Comparison of ENCODE assay signal across 8 cellular contexts in the genomic region with DNA sequence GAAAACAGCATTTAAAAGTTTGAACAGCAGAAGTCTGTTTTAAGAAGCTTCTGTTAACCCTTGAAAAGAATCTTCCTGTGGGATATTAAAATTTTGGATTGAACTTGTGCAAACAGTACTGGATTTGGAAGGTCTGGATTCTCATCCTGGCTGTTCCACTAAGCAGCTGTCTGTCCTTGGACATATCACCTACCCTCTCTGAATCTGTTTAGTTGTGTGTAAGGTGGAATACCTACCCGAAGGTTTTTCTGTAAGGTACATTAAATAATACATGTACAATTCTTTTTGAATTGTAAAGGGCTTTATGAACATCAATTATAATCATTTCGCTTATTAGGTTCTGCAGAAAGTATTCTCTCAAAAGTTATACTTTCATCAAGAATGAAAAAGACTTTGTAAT. TPM values are rescaled to one million over a fixed set of nuclear protein-coding genes. Genes with fewer than 3 reads are reported as not detected.
DNase-seq lines count a peak whose midpoint lies in the region; ATAC-seq, FAIRE-seq and TF ChIP-seq lines count a peak whose summit lies in the region.

No MANE protein-coding gene starts in this region.

- ATAC-seq in GM18909 (IDR thresholded peaks at IDR 0.05; ENCODE audit: poor library complexity, unreplicated experiment) (no peak), HG03196 (IDR thresholded peaks at IDR 0.05; ENCODE audit: unreplicated experiment) (no peak)

- DNase-seq in GM19239 (ENCODE audit: insufficient read length, low spot score) (no peak), SK-N-MC (ENCODE audit: low read depth, low spot score) (no peak), fibroblast of lung (ENCODE audit: low read depth in 2 of 2) (no peak), skeletal muscle cell (ENCODE audit: low read depth) (no peak), islet precursor cell (no peak), occipital lobe (lab: John Stamatoyannopoulos, UW) (no peak)

- FAIRE-seq in GM19239 (lab: Jason Lieb, UNC): peak; percentile 88

- H3K9me3 ChIP-seq in SK-N-MC (ENCODE audit: low read depth, low read length) (no peaks in the 10 kb centered on the region), fibroblast of lung (ENCODE audit: control insufficient read depth, insufficient read depth, low read depth, low read length) (no peaks in the 10 kb centered on the region)

- H3K4me3 ChIP-seq in SK-N-MC (peak overlapping the region; percentile 83), fibroblast of lung (replicated peaks in 1 of 4; ENCODE audit: control extremely low read depth in 1 of 4, insufficient read depth in 1 of 4, low read depth in 3 of 4, low read length in 4 of 4) (peak overlapping the region; percentile 69 to 91 (median 86)), skeletal muscle cell (ENCODE audit: low read depth, low read length) (peak overlapping the region; percentile 84)

- H3K9ac ChIP-seq in SK-N-MC (ENCODE audit: insufficient read length) (peak overlapping the region; percentile 83), fibroblast of lung (ENCODE audit: insufficient read depth, low read length) (no peak overlapping the region)

- H4K20me1 ChIP-seq in fibroblast of lung (ENCODE audit: control insufficient read depth, extremely low read depth, insufficient read depth, low read length): no peaks in the 10 kb centered on the region

- peak overlapping the region; percentile 97 for H3K4me2 ChIP-seq in fibroblast of lung (ENCODE audit: extremely low read depth, insufficient read depth, low read length)

- no peak overlapping the region for H2AFZ ChIP-seq in fibroblast of lung (ENCODE audit: low read length)

- H3K27ac ChIP-seq in SK-N-MC (no peak overlapping the region), fibroblast of lung (ENCODE audit: insufficient read depth, low read length) (no peak overlapping the region)

- peaks cover 5% of the 10 kb centered on the region for H3K4me1 ChIP-seq in fibroblast of lung (ENCODE audit: control insufficient read depth, extremely low read depth, insufficient read depth, low read length)

- H3K79me2 ChIP-seq in fibroblast of lung (ENCODE audit: control insufficient read depth, insufficient read depth, low read length): peaks cover 9% of the 10 kb centered on the region

- TF ChIP-seq CTCF in fibroblast of lung (conservative IDR thresholded peaks at IDR 0.05 in 1 of 2, IDR thresholded peaks at IDR 0.05 in 1 of 2; ENCODE audit: low read depth in 1 of 2, low read length in 2 of 2): no peak

- H3K27me3 ChIP-seq in fibroblast of lung (ENCODE audit: control insufficient read depth, insufficient read depth, low read length): no peaks in the 10 kb centered on the region

- H3K36me3 ChIP-seq in SK-N-MC (ENCODE audit: insufficient read depth, low read length) (no peaks in the 10 kb centered on the region), fibroblast of lung (ENCODE audit: control insufficient read depth, insufficient read depth, low read length) (no peaks in the 10 kb centered on the region)

RNA-seq across cellular contexts. Expression of a gene that starts 2.2 kb away (rescaled TPM):
- 61.4 and 83.7 TPM in 2 replicates for total RNA-seq in fibroblast of lung
- polyA plus RNA-seq in fibroblast of lung: 48.5 and 54.6 TPM in 2 replicates
- 56.6 and 59.0 TPM in 2 replicates for polyA plus RNA-seq in fibroblast of lung (2012)
- polyA minus RNA-seq in fibroblast of lung (ENCODE audit: low replicate concordance): 3.8 and 6.1 TPM in 2 replicates
- 61.1 TPM for total RNA-seq in occipital lobe

RNA-seq across cellular contexts. Expression of a gene that starts 45.0 kb away (rescaled TPM):
- total RNA-seq in fibroblast of lung (21.6 and 31.7 TPM in 2 replicates), occipital lobe (78.1 TPM)
- polyA plus RNA-seq in fibroblast of lung: 27.6 and 30.1 TPM in 2 replicates
- 27.9 and 40.0 TPM in 2 replicates for polyA plus RNA-seq in fibroblast of lung (2012)
- 0.47 and 4.3 TPM in 2 replicates for polyA minus RNA-seq in fibroblast of lung (ENCODE audit: low replicate concordance)

RNA-seq across cellular contexts. Expression of a gene that starts 45.5 kb away (rescaled TPM):
- total RNA-seq in fibroblast of lung: 62.1 and 83.6 TPM in 2 replicates
- 35.9 and 45.3 TPM in 2 replicates for polyA plus RNA-seq in fibroblast of lung
- 30.3 and 38.2 TPM in 2 replicates for polyA plus RNA-seq in fibroblast of lung (2012)
- 9.2 and 10.2 TPM in 2 replicates for polyA minus RNA-seq in fibroblast of lung (ENCODE audit: low replicate concordance)
- total RNA-seq in occipital lobe: 187 TPM
